ENCODE assay signal across 13 cellular contexts in the genomic region with DNA sequence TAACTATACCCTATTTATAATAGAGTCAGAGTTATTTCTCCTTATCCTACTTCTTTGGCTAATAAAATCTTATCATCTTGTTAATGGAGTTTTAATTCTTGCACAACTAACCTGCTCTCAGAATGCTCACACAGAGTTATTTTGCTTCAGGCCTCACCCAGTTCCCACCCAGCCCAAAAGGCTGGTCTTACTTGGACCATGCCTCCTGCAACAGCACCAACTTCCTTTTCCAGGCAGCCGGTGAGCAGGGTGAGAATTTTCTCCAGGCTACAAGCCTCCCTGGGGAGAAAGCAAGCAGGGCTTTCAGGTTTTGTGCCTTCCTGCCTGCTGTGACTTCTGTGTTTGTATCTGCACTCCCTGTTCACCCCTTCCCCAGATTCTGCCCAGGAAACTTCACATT.
"Had no signal": no experiment of that assay in that cellular context is flagged by ENCODE, and none has a peak within 500 bp of the region (broad histone marks: within the 10 kb centered on the region; RNA-seq: fewer than 3 reads in every experiment).

No MANE protein-coding gene starts in this region.

- ATAC-seq: left ventricle myocardium superior, T-cell had no signal

- H3K27me3 ChIP-seq: ovary had no signal

- H3K9me3 ChIP-seq: ovary had no signal

- H3K36me3 ChIP-seq: ovary had no signal

- DNase-seq: activated CD4-positive, CD25-positive, alpha-beta regulatory T cell; activated naive CD4-positive, alpha-beta T cell treated with anti-CD3 and anti-CD28 coated beads, Interleukin-2, amount 50 U/mL, for 16 hours; activated T-cell treated with anti-CD3 and anti-CD28 coated beads, Interleukin-2, amount 50 U/mL, for 1 hour; amniotic stem cell; effector memory CD4-positive, alpha-beta T cell; hippocampal formation; left ventricle myocardium superior; nephron progenitor cell; ovary; substantia nigra; T-cell had no signal

- H3K4me3 ChIP-seq: ovary, skin epidermis had no signal

- H3K27ac ChIP-seq: epithelial cell of prostate, ovary, skin epidermis had no signal
